Comparison of ENCODE assay signal across 18 cellular contexts in the genomic region with DNA sequence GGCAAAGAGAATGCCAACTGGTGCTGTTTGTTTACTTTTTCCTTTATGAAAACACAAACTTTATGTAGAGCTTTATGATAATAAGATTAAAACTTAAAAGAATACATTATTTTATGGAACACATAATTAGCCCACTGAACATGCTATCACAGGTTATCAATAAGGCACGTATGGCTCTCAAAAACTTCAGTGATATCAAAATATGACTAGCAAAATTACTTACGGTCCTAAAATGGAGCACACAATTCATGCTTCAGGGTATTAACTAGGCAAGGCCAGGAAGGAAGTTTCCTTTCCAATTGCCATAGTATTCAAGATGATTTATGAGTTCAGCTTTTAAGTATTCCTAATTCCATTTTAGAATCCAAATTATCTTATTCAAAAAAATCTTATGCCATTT. TPM values are rescaled to one million over a fixed set of nuclear protein-coding genes. Genes with fewer than 3 reads are reported as not detected.
DNase-seq lines count a peak whose midpoint lies in the region; ATAC-seq and TF ChIP-seq lines count a peak whose summit lies in the region.
"Had no signal": no experiment of that assay in that cellular context is flagged by ENCODE, and none has a peak within 500 bp of the region (broad histone marks: within the 10 kb centered on the region; RNA-seq: fewer than 3 reads in every experiment).

No MANE protein-coding gene starts in this region.

- peaks cover 50% of the 10 kb centered on the region for H3K79me2 ChIP-seq in PC-3 (ENCODE audit: low read length)

- ATAC-seq in PC-3 (no peak), aorta (ENCODE audit: low FRiP score) (no peak), GM19452 (IDR thresholded peaks at IDR 0.05; ENCODE audit: unreplicated experiment) (no peak)
- ATAC-seq: esophagus mucosa, heart right ventricle had no signal

- H3K27me3 ChIP-seq in PC-3 (ENCODE audit: low read length) (no peaks in the 10 kb centered on the region), duodenal mucosa (ENCODE audit: control insufficient read depth in 1 of 2, insufficient read depth in 2 of 2, low read length in 2 of 2) (no peaks in the 10 kb centered on the region), rectal smooth muscle tissue (ENCODE audit: control insufficient read depth, insufficient read depth, low read length) (no peaks in the 10 kb centered on the region), aorta (ENCODE audit: control insufficient read depth in 1 of 2, insufficient read depth in 2 of 2, low read length in 1 of 2) (no peaks in the 10 kb centered on the region)

- H3K36me3 Mint-ChIP-seq in activated CD4-positive, alpha-beta memory T cell treated with anti-CD3 and anti-CD28 coated beads for 36 hours, result no peaks in the 10 kb centered on the region
- H3K36me3 Mint-ChIP-seq in activated CD4-positive, alpha-beta memory T cell treated with anti-CD3 and anti-CD28 coated beads, Interleukin-2, amount 10 ng/mL, durations not matched to agents 7 days and 5 days (ENCODE audit: low read depth), result no peaks in the 10 kb centered on the region

- H3K27ac ChIP-seq in PC-3 (ENCODE audit: low read length) (peak overlapping the region; percentile 13; the same call in 1 of the 2 replicates), duodenal mucosa (ENCODE audit: low read depth, low read length) (no peak overlapping the region), rectal smooth muscle tissue (ENCODE audit: low read depth, low read length) (no peak overlapping the region), aorta (ENCODE audit: low read depth in 1 of 2, low read length in 2 of 2) (no peak overlapping the region)
- H3K27ac ChIP-seq: heart right ventricle, HL-60, thoracic aorta had no signal

- H3K9ac ChIP-seq in PC-3 (ENCODE audit: low read length) (no peak overlapping the region), duodenal mucosa (ENCODE audit: low read depth in 1 of 2, low read length in 2 of 2) (peak overlapping the region in 1 of 2 donors; percentile 91), rectal smooth muscle tissue (ENCODE audit: low read length) (no peak overlapping the region)

- peaks cover 32% of the 10 kb centered on the region for H3K4me1 Mint-ChIP-seq in activated CD4-positive, alpha-beta memory T cell treated with anti-CD3 and anti-CD28 coated beads for 36 hours (ENCODE audit: low read depth)
- H3K4me1 Mint-ChIP-seq in activated CD4-positive, alpha-beta memory T cell treated with anti-CD3 and anti-CD28 coated beads, Interleukin-2, amount 10 ng/mL, durations not matched to agents 7 days and 5 days, result peaks cover 38% of the 10 kb centered on the region

- no peak overlapping the region for H3K4me3 Mint-ChIP-seq in activated CD4-positive, alpha-beta memory T cell treated with anti-CD3 and anti-CD28 coated beads for 36 hours
- H3K4me3 Mint-ChIP-seq in activated CD4-positive, alpha-beta memory T cell treated with anti-CD3 and anti-CD28 coated beads, Interleukin-2, amount 10 ng/mL, durations not matched to agents 7 days and 5 days, result no peak overlapping the region
- H3K4me3 Mint-ChIP-seq: activated B cell treated with CpG ODN at 0.5 μM for 24 hours had no signal

- H3F3A ChIP-seq in PC-3 (ENCODE audit: low read length, unreplicated experiment), result peaks cover 4% of the 10 kb centered on the region

- CTCF ChIA-PET in activated CD4-positive, alpha-beta memory T cell treated with anti-CD3 and anti-CD28 coated beads for 36 hours (lab: Charles Lee), result interaction anchor here (0.9 to 10.3 kb wide), 6 partner anchors 12 to 163 kb away, joined by 3 to 133 read pairs (median 5); no protein-coding TSS in a partner anchor
- CTCF ChIA-PET in activated CD4-positive, alpha-beta memory T cell treated with anti-CD3 and anti-CD28 coated beads, Interleukin-2, amount 10 ng/mL, durations not matched to agents 7 days and 5 days (lab: Charles Lee), result interaction anchor here (1.1 to 2.4 kb wide), 7 partner anchors 8 to 96 kb away, joined by 3 to 13 read pairs (median 6); a partner anchor contains a TSS
- CTCF ChIA-PET in PC-3 (lab: Charles Lee), result no interaction called here

- no peaks in the 10 kb centered on the region for H4K20me1 ChIP-seq in PC-3 (ENCODE audit: low read length)

- intact Hi-C loops in activated CD4-positive, alpha-beta memory T cell treated with anti-CD3 and anti-CD28 coated beads for 36 hours (cut with micrococcal nuclease), result loop anchor here (1.0 kb wide), 1 partner anchor 96 kb away; no protein-coding TSS in a partner anchor
- intact Hi-C loops in PC-3 (cut with micrococcal nuclease), result no loop called here
- intact Hi-C loops in aorta (cut with DNase I), result no loop called here

- H3K4me2 ChIP-seq in PC-3 (ENCODE audit: low read length), result peak overlapping the region; percentile 87

- TF ChIP-seq CTCF in PC-3 (conservative IDR thresholded peaks at IDR 0.05; ENCODE audit: low read depth, low read length) (no peak), GM20000 (IDR thresholded peaks at IDR 0.05; ENCODE audit: extremely low read depth, missing control alignments) (no peak)

- no TSS peak for BruUV-seq in PC-3 (replicated peaks; lab: Mats Ljungman, UMichigan)

- 70 to 80% methylated on average over 2 of the region's 2 CpGs for WGBS in aorta, 2 donors

- peak overlapping the region; percentile 4 for H2AFZ ChIP-seq in PC-3 (ENCODE audit: low read length)

- no peak for DNase-seq in activated CD4-positive, alpha-beta memory T cell treated with anti-CD3 and anti-CD28 coated beads for 36 hours
- no peak for DNase-seq in activated CD4-positive, alpha-beta memory T cell treated with anti-CD3 and anti-CD28 coated beads, Interleukin-2, amount 10 ng/mL, durations not matched to agents 7 days and 5 days
- DNase-seq in PC-3 (no peak), GM20000 (ENCODE audit: low spot score) (no peak), aorta (no peak)
- DNase-seq: activated B cell treated with CpG ODN at 0.5 μM for 24 hours, GDM1, heart right ventricle, Kasumi-1, NCI-H1694, SW 1271 had no signal

- no peaks in the 10 kb centered on the region for H3K9me3 Mint-ChIP-seq in activated CD4-positive, alpha-beta memory T cell treated with anti-CD3 and anti-CD28 coated beads for 36 hours
- no peaks in the 10 kb centered on the region for H3K9me3 Mint-ChIP-seq in activated CD4-positive, alpha-beta memory T cell treated with anti-CD3 and anti-CD28 coated beads, Interleukin-2, amount 10 ng/mL, durations not matched to agents 7 days and 5 days
- H3K9me3 Mint-ChIP-seq: activated B cell treated with CpG ODN at 0.5 μM for 24 hours had no signal

- POLR2A ChIA-PET in activated CD4-positive, alpha-beta memory T cell treated with anti-CD3 and anti-CD28 coated beads for 36 hours (lab: Charles Lee), result interaction anchor here (0.8 to 2.0 kb wide), 8 partner anchors 32 to 96 kb away, joined by 3 to 14 read pairs (median 6); a partner anchor contains a TSS
- POLR2A ChIA-PET in activated CD4-positive, alpha-beta memory T cell treated with anti-CD3 and anti-CD28 coated beads, Interleukin-2, amount 10 ng/mL, durations not matched to agents 7 days and 5 days (lab: Charles Lee), result interaction anchor here (0.9 to 6.1 kb wide), 7 partner anchors 62 to 97 kb away, joined by 3 to 81 read pairs (median 7); a partner anchor contains a TSS
- POLR2A ChIA-PET in PC-3 (lab: Charles Lee; ENCODE audit: unreplicated experiment), result interaction anchor here (0.6 kb wide), 1 partner anchor 16 kb away, joined by 4 read pairs; no protein-coding TSS in a partner anchor

- H3K4me1 ChIP-seq in PC-3 (ENCODE audit: insufficient read depth, low read length), result peaks cover 62% of the 10 kb centered on the region
- H3K4me1 ChIP-seq in duodenal mucosa (ENCODE audit: control insufficient read depth in 1 of 2, insufficient read depth in 2 of 2, low read length in 2 of 2), result peaks cover 8 to 11% of the 10 kb centered on the region in 2 donors
- H3K4me1 ChIP-seq in rectal smooth muscle tissue (ENCODE audit: control insufficient read depth, insufficient read depth, low read length), result peaks cover 3% of the 10 kb centered on the region
- no peaks in the 10 kb centered on the region for H3K4me1 ChIP-seq in aorta (ENCODE audit: control insufficient read depth in 1 of 2, insufficient read depth in 2 of 2, low read length in 2 of 2)

- H3K36me3 ChIP-seq in PC-3 (ENCODE audit: low read depth, low read length) (no peaks in the 10 kb centered on the region), duodenal mucosa (ENCODE audit: control insufficient read depth in 1 of 2, insufficient read depth in 2 of 2, low read length in 2 of 2) (no peaks in the 10 kb centered on the region), rectal smooth muscle tissue (ENCODE audit: control insufficient read depth, insufficient read depth, low read length) (no peaks in the 10 kb centered on the region), aorta (ENCODE audit: control insufficient read depth in 1 of 2, insufficient read depth in 2 of 2, low read length in 1 of 2) (no peaks in the 10 kb centered on the region)
- H3K36me3 ChIP-seq: heart right ventricle, thoracic aorta had no signal

- no peaks in the 10 kb centered on the region for H3K9me2 ChIP-seq in PC-3 (replicated peaks; ENCODE audit: low read length)

- H3K9me3 ChIP-seq in PC-3 (ENCODE audit: low read length) (no peaks in the 10 kb centered on the region), duodenal mucosa (ENCODE audit: control insufficient read depth in 1 of 2, low read length in 2 of 2) (no peaks in the 10 kb centered on the region), aorta (ENCODE audit: control insufficient read depth, low read length) (no peaks in the 10 kb centered on the region)
- H3K9me3 ChIP-seq: heart right ventricle, thoracic aorta had no signal

- H3K4me3 ChIP-seq in PC-3 (ENCODE audit: low read length), result peak overlapping the region; percentile 79; the same call in 1 of the 2 replicates
- peak overlapping the region; percentile 69 to 73 for H3K4me3 ChIP-seq in duodenal mucosa (ENCODE audit: low read depth in 1 of 2, low read length in 2 of 2)
- H3K4me3 ChIP-seq in rectal smooth muscle tissue (ENCODE audit: low read length), result peak overlapping the region; percentile 13
- no peak overlapping the region for H3K4me3 ChIP-seq in aorta (ENCODE audit: low read length in 2 of 2)
- H3K4me3 ChIP-seq: thoracic aorta had no signal

- H3K27me3 Mint-ChIP-seq in activated CD4-positive, alpha-beta memory T cell treated with anti-CD3 and anti-CD28 coated beads for 36 hours, result no peaks in the 10 kb centered on the region
- H3K27me3 Mint-ChIP-seq in activated CD4-positive, alpha-beta memory T cell treated with anti-CD3 and anti-CD28 coated beads, Interleukin-2, amount 10 ng/mL, durations not matched to agents 7 days and 5 days, result no peaks in the 10 kb centered on the region
- H3K27me3 Mint-ChIP-seq: activated B cell treated with CpG ODN at 0.5 μM for 24 hours had no signal

- peak overlapping the region; percentile 69 for H3K27ac Mint-ChIP-seq in activated CD4-positive, alpha-beta memory T cell treated with anti-CD3 and anti-CD28 coated beads for 36 hours
- H3K27ac Mint-ChIP-seq in activated CD4-positive, alpha-beta memory T cell treated with anti-CD3 and anti-CD28 coated beads, Interleukin-2, amount 10 ng/mL, durations not matched to agents 7 days and 5 days, result no peak overlapping the region
- H3K27ac Mint-ChIP-seq: activated B cell treated with CpG ODN at 0.5 μM for 24 hours had no signal

RNA-seq across cellular contexts. Expression of a gene that starts 3.6 kb away (rescaled TPM):
- under 1 TPM; 0.39 to 0.93 TPM for total RNA-seq in activated CD4-positive, alpha-beta memory T cell treated with anti-CD3 and anti-CD28 coated beads for 36 hours
- not detected for total RNA-seq in activated CD4-positive, alpha-beta memory T cell treated with anti-CD3 and anti-CD28 coated beads, Interleukin-2, amount 10 ng/mL, durations not matched to agents 7 days and 5 days
- total RNA-seq in PC-3 (2014; rRNA removed) (3.8 and 8.5 TPM in 2 replicates), aorta (under 1 TPM in 1 of 2 donors, not detected in 1; 0.68 TPM)
- 1 to 10 TPM in 1 of 2 donors, under 1 TPM in 1; 0.10 to 1.1 TPM for polyA plus RNA-seq in aorta
- total RNA-seq: NCI-H460 had no signal

Comparison
In these comparisons a context has a peak if more than half of its experiments do, and no peak if none do; other contexts are left out.
1. H3K4me3 ChIP-seq: peak in PC-3 (single experiment), duodenal mucosa (2 of 2) and rectal smooth muscle tissue (single experiment); none in aorta (0 of 2).